1 cellular context compared by ENCODE assay signal in the genomic region with DNA sequence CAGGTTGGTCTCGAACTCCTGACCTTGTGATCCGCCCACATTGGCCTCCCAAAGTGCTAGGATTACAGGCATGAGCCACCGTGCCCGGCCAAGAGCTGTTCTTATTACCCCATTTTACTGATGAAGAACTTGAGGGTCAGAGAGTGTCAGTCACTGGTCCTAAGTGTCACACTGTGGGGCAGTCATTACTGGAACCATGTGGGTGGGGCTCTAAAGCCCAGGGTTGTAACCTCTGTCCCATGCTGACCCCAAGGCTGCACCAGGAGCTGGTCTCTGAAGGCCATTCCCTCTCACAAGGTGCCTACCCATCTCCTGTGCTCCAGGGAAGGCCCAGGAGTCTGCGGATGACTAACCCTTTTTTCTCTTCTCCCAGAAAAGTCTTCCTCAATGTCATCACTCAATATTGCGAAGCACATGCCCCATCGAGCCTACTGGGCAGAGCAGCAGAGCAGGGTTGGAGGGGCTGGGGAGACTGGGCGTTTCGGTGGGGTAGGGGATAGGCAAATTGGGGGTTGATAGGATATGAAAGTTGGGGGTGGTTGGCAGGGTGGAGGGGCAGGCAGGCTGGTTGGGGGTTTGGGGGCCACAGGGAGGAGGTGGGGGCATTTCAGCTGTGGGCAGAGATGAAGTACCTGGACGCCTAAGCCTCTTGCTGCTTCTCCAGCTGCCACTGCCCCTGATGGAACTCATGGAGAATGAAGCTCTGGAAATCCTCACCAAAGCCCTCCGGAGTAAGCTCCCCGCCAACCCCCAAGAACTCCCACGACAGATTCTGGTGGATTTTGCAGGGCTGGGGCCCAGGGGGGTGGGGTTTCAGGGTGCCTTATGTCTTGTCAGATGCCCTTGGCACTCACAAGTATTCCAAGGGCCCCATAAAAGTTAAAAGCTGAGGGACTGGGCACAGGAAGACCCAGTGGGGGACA.
TF ChIP-seq lines count a peak whose summit lies in the region.

No MANE protein-coding gene starts in this region.

TF ChIP-seq in IMR-90, 13 proteins besides CTCF, POLR2A, EP300 and RAD21:
- no peak for TF ChIP-seq SMC3 (IDR thresholded peaks at IDR 0.05; ENCODE audit: low read depth, low read length)
- no peak for TF ChIP-seq RCOR1 (IDR thresholded peaks at IDR 0.05; ENCODE audit: insufficient replicate concordance, low read length)
- no peak for TF ChIP-seq MAFK (IDR thresholded peaks at IDR 0.05; ENCODE audit: low read depth, low read length)
- no peak for TF ChIP-seq ELK1 (IDR thresholded peaks at IDR 0.05; ENCODE audit: borderline replicate concordance, low read depth, low read length)
- TF ChIP-seq MXI1 (IDR thresholded peaks at IDR 0.05; ENCODE audit: borderline replicate concordance, low read depth, low read length), result no peak
- TF ChIP-seq BHLHE40 (IDR thresholded peaks at IDR 0.05; ENCODE audit: low read depth, low read length), result no peak
- TF ChIP-seq MAZ (IDR thresholded peaks at IDR 0.05; ENCODE audit: borderline replicate concordance, low read depth, low read length), result no peak
- TF ChIP-seq USF2 (IDR thresholded peaks at IDR 0.05; ENCODE audit: low read depth, low read length), result no peak
- no peak for TF ChIP-seq FOS (IDR thresholded peaks at IDR 0.05; ENCODE audit: low read depth, low read length)
- no peak for TF ChIP-seq RFX5 (IDR thresholded peaks at IDR 0.05; ENCODE audit: low read depth, low read length)
- TF ChIP-seq NFE2L2 (IDR thresholded peaks at IDR 0.05; ENCODE audit: low read depth, low read length), result no peak
- TF ChIP-seq CEBPB (IDR thresholded peaks at IDR 0.05; ENCODE audit: low read depth, low read length), result no peak
- TF ChIP-seq CHD1 (IDR thresholded peaks at IDR 0.05; ENCODE audit: low read depth, low read length), result no peak
